ENCODE assay signal across 22 cellular contexts in the genomic region with DNA sequence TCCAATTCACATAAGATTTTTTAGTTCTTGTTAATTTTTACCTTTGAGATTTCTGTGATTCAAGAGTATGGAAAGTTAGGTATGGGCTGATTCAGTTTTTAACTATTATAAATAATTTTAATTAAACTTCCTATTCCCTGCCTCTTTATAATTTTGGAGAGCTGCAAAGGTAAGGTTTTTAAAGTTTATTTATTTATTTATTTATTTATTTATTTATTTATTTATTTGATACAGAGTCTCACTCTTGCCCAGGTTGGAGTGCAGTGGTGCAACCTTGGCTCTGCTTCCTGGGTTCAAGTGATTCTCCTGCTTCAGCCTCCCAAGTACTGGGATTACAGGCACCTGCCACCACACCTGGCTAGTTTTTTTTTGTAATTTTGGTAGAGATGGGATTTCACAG.
A peak's percentile ranks its signal among the peaks of the same experiment; 100 is the strongest.
DNase-seq lines count a peak whose midpoint lies in the region; FAIRE-seq and TF ChIP-seq lines count a peak whose summit lies in the region.
"Had no signal": no experiment of that assay in that cellular context is flagged by ENCODE, and none has a peak within 500 bp of the region (broad histone marks: within the 10 kb centered on the region; RNA-seq: fewer than 3 reads in every experiment).

No MANE protein-coding gene starts in this region.

- H3K36me3 ChIP-seq in Peyer's patch: no peaks in the 10 kb centered on the region
- no peaks in the 10 kb centered on the region for H3K36me3 ChIP-seq in uterus
- H3K36me3 ChIP-seq: BLaER1 treated with 17β-estradiol and CSF1 and Interleukin-3, amounts not matched to agents 10 nM and 100 nM had no signal

- intact Hi-C loops in uterus (cut with DNase I; ENCODE audit: low total_unique reads): no loop called here

- no peaks in the 10 kb centered on the region for H3K4me1 ChIP-seq in Peyer's patch
- no peaks in the 10 kb centered on the region for H3K4me1 ChIP-seq in uterus
- H3K4me1 ChIP-seq: BLaER1 treated with 17β-estradiol and CSF1 and Interleukin-3, amounts not matched to agents 10 nM and 100 nM had no signal

- FAIRE-seq in A204.1 (lab: Jason Lieb, UNC) (peak; percentile 35), G401.6 (lab: Jason Lieb, UNC) (peak; percentile 71), frontal cortex (lab: Jason Lieb, UNC) (peak; percentile 24)
- FAIRE-seq: D721Med, GM12891, GM19239 had no signal

- DNase-seq in frontal cortex (ENCODE audit: low spot score in 2 of 2) (no peak), Peyer's patch (no peak), HuH-7.5 (ENCODE audit: low spot score) (no peak), uterus (no peak)
- DNase-seq: AML-193; Caco-2; Calu3; CD4-positive, alpha-beta T cell; CD8-positive, alpha-beta T cell; DMS53; DMS79; DND-41; EL; GF-D8 had no signal

- H3K4me3 ChIP-seq in Peyer's patch: no peak overlapping the region
- no peak overlapping the region for H3K4me3 ChIP-seq in uterus
- H3K4me3 ChIP-seq: BLaER1 treated with 17β-estradiol and CSF1 and Interleukin-3, amounts not matched to agents 10 nM and 100 nM had no signal

- TF ChIP-seq POLR2A in Peyer's patch (IDR thresholded peaks at IDR 0.05) (no peak), uterus (IDR thresholded peaks at IDR 0.05) (no peak)

- no peaks in the 10 kb centered on the region for H3K27me3 ChIP-seq in Peyer's patch
- no peaks in the 10 kb centered on the region for H3K27me3 ChIP-seq in uterus
- H3K27me3 ChIP-seq: BLaER1 treated with 17β-estradiol and CSF1 and Interleukin-3, amounts not matched to agents 10 nM and 100 nM had no signal

- H3K9me3 ChIP-seq in Peyer's patch: no peaks in the 10 kb centered on the region
- H3K9me3 ChIP-seq in uterus: no peaks in the 10 kb centered on the region
- H3K9me3 ChIP-seq: BLaER1 treated with 17β-estradiol and CSF1 and Interleukin-3, amounts not matched to agents 10 nM and 100 nM had no signal

- TF ChIP-seq CTCF in Peyer's patch (IDR thresholded peaks at IDR 0.05) (no peak), uterus (IDR thresholded peaks at IDR 0.05) (no peak)

- H3K27ac ChIP-seq in Peyer's patch: no peak overlapping the region
- no peak overlapping the region for H3K27ac ChIP-seq in uterus
- H3K27ac ChIP-seq: 22Rv1; BLaER1 treated with 17β-estradiol and CSF1 and Interleukin-3, amounts not matched to agents 10 nM and 100 nM; C4-2B had no signal
